Comparison of ENCODE assay signal across 2 cellular contexts in genomic region chr2:219619235-219619634, GRCh38.
TF ChIP-seq lines count a peak whose summit lies in the region.

No MANE protein-coding gene starts in this region.

TF ChIP-seq in SK-N-SH, 30 proteins besides CTCF, POLR2A, EP300 and RAD21 (continued from another document):
- no peak for TF ChIP-seq RFX5 (IDR thresholded peaks at IDR 0.05; ENCODE audit: low read length)
- no peak for TF ChIP-seq GATA2 (CRISPR knock-in tag; IDR thresholded peaks at IDR 0.05)
- no peak for TF ChIP-seq JUND (IDR thresholded peaks at IDR 0.05)
- no peak for TF ChIP-seq FOXM1 (IDR thresholded peaks at IDR 0.05; ENCODE audit: low read depth)
- no peak for TF ChIP-seq USF1 (IDR thresholded peaks at IDR 0.05; ENCODE audit: borderline replicate concordance, low read depth)
- no peak for TF ChIP-seq GABPA (IDR thresholded peaks at IDR 0.05; ENCODE audit: low read depth)
- no peak for TF ChIP-seq POLR2AphosphoS5 (IDR thresholded peaks at IDR 0.05; ENCODE audit: low read depth, low read length)
TF ChIP-seq in SK-N-SH: peak in this region for 0.

TF ChIP-seq in SK-N-SH treated with all-trans-retinoic acid at 6 μM for 48 hours, 23 proteins besides CTCF, POLR2A, EP300 and RAD21 (continued from another document):
- no peak for TF ChIP-seq PATZ1 (CRISPR knock-in tag; IDR thresholded peaks at IDR 0.05; ENCODE audit: borderline replicate concordance)
- TF ChIP-seq CREB5 (CRISPR knock-in tag; IDR thresholded peaks at IDR 0.05; ENCODE audit: low read depth): no peak
- no peak for TF ChIP-seq POU6F1 (CRISPR knock-in tag; IDR thresholded peaks at IDR 0.05; ENCODE audit: borderline replicate concordance, low read depth)
- no peak for TF ChIP-seq CSRNP3 (CRISPR knock-in tag; IDR thresholded peaks at IDR 0.05)
- no peak for TF ChIP-seq ZFP30 (CRISPR knock-in tag; IDR thresholded peaks at IDR 0.05)
- TF ChIP-seq OSR1 (CRISPR knock-in tag; IDR thresholded peaks at IDR 0.05): no peak
- TF ChIP-seq BACH2 (CRISPR knock-in tag; IDR thresholded peaks at IDR 0.05; ENCODE audit: borderline replicate concordance): no peak
- TF ChIP-seq ZNF8 (CRISPR knock-in tag; IDR thresholded peaks at IDR 0.05): no peak
- TF ChIP-seq PPARA (CRISPR knock-in tag; IDR thresholded peaks at IDR 0.05; ENCODE audit: borderline replicate concordance): no peak
- no peak for TF ChIP-seq ZC3H10 (CRISPR knock-in tag; IDR thresholded peaks at IDR 0.05)
- no peak for TF ChIP-seq SNAI2 (CRISPR knock-in tag; IDR thresholded peaks at IDR 0.05)
